Comparison of ENCODE assay signal across 14 cellular contexts in the genomic region with DNA sequence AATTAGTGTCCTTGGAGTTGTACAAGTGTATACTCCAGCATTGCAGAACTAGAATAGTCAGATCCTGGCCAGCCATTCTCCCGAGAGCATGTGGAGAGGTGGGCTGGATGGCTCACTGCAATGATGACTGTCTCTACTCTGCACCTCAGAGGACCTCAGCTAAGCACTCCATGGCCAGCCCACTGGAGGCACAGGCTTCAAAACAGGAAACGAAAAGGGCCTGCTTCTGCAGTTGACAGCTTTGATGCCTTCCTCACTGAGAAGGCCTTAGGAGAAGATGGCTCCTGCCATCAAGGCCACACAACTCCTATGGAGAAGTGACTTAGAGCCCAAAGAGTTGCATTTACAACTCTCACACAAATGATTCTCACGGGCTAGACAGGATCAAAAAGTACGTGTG. TPM values are rescaled to one million over a fixed set of nuclear protein-coding genes. Genes with fewer than 3 reads are reported as not detected.
DNase-seq lines count a peak whose midpoint lies in the region; TF ChIP-seq lines count a peak whose summit lies in the region.
"Had no signal": no experiment of that assay in that cellular context is flagged by ENCODE, and none has a peak within 500 bp of the region (broad histone marks: within the 10 kb centered on the region; RNA-seq: fewer than 3 reads in every experiment).

No MANE protein-coding gene starts in this region.

- H3K4me3 ChIP-seq in BLaER1 (no peak overlapping the region), GM12865 (ENCODE audit: low read depth, low read length) (no peak overlapping the region), esophagus (ENCODE audit: low read depth in 1 of 2, low read length in 2 of 2) (no peak overlapping the region)
- H3K4me3 ChIP-seq: stomach had no signal

- H3K27ac ChIP-seq in BLaER1 (no peak overlapping the region), esophagus (ENCODE audit: low read depth in 2 of 2, low read length in 1 of 2) (peak overlapping the region; percentile 85 to 94)

- peak overlapping the region; percentile 34 for H3K4me2 ChIP-seq in BLaER1

- peak overlapping the region; percentile 74 for H3K27ac Mint-ChIP-seq in T-helper 2 cell treated with Interferon-gamma antibody and Interleukin-4, amounts not matched to agents 5 μg/mL and 100 μg/mL, for 36 hours
- no peak overlapping the region for H3K27ac Mint-ChIP-seq in osteocyte (ENCODE audit: unreplicated experiment)

- no peaks in the 10 kb centered on the region for H3K27me3 Mint-ChIP-seq in T-helper 2 cell treated with Interferon-gamma antibody and Interleukin-4, amounts not matched to agents 5 μg/mL and 100 μg/mL, for 36 hours (ENCODE audit: low read depth)
- no peaks in the 10 kb centered on the region for H3K27me3 Mint-ChIP-seq in osteocyte (ENCODE audit: unreplicated experiment)

- H3K9ac ChIP-seq in BLaER1: no peak overlapping the region

- H3K4me1 Mint-ChIP-seq in T-helper 2 cell treated with Interferon-gamma antibody and Interleukin-4, amounts not matched to agents 5 μg/mL and 100 μg/mL, for 36 hours (ENCODE audit: low read depth): peaks cover 22% of the 10 kb centered on the region
- H3K4me1 Mint-ChIP-seq in osteocyte (ENCODE audit: unreplicated experiment): peaks cover 18% of the 10 kb centered on the region

- TF ChIP-seq CTCF in GM12865 (IDR thresholded peaks at IDR 0.05; ENCODE audit: insufficient read depth, low read depth, low read length, missing control alignments): no peak
- TF ChIP-seq CTCF in osteocyte (IDR thresholded peaks at IDR 0.05): no peak

- 78 to 81% methylated on average over 4 of the region's 4 CpGs for WGBS in esophagus, 2 donors

- H3K9me3 ChIP-seq in BLaER1: peaks cover 11% of the 10 kb centered on the region
- no peaks in the 10 kb centered on the region for H3K9me3 ChIP-seq in esophagus (ENCODE audit: control insufficient read depth in 2 of 2, insufficient read depth in 1 of 2, low read depth in 1 of 2, low read length in 1 of 2)
- H3K9me3 ChIP-seq: BE2C, stomach had no signal

- H3K36me3 Mint-ChIP-seq in T-helper 2 cell treated with Interferon-gamma antibody and Interleukin-4, amounts not matched to agents 5 μg/mL and 100 μg/mL, for 36 hours (ENCODE audit: low read depth): no peaks in the 10 kb centered on the region
- no peaks in the 10 kb centered on the region for H3K36me3 Mint-ChIP-seq in osteocyte (ENCODE audit: unreplicated experiment)

- no peaks in the 10 kb centered on the region for H4K20me1 ChIP-seq in BLaER1

- peak; percentile 64 for DNase-seq in GM12865 (ENCODE audit: low read depth)
- no peak for DNase-seq in T-helper 2 cell treated with Interferon-gamma antibody and Interleukin-4, amounts not matched to agents 5 μg/mL and 100 μg/mL, for 36 hours (ENCODE audit: low spot score)
- DNase-seq in T-helper 9 cell: no peak
- DNase-seq in osteocyte (ENCODE audit: extremely low spot score, unreplicated experiment): no peak
- DNase-seq in NCI-H748 treated with DMSO at 0.1 percent for 48 hours (lab: John Stamatoyannopoulos, UW): no peak
- DNase-seq in cerebellar nuclear complex (lab: John Stamatoyannopoulos, UW): no peak
- DNase-seq: BE2C; IMR-90; NCI-H1694 treated with DMSO at 0.1 percent for 48 hours; NCI-H774; stimulated activated CD4-positive, alpha-beta T cell treated with anti-CD3 and anti-CD28 coated beads, Interleukin-2, amount 100 ng/mL, for 48 hours; stomach had no signal

- H3K36me3 ChIP-seq in BLaER1 (no peaks in the 10 kb centered on the region), esophagus (ENCODE audit: control insufficient read depth in 2 of 2, insufficient read depth in 2 of 2, low read length in 1 of 2) (no peaks in the 10 kb centered on the region)
- H3K36me3 ChIP-seq: BE2C, stomach had no signal

- H3K4me3 Mint-ChIP-seq in T-helper 2 cell treated with Interferon-gamma antibody and Interleukin-4, amounts not matched to agents 5 μg/mL and 100 μg/mL, for 36 hours: no peak overlapping the region
- no peak overlapping the region for H3K4me3 Mint-ChIP-seq in osteocyte (ENCODE audit: unreplicated experiment)

- H3K27me3 ChIP-seq in BLaER1: no peaks in the 10 kb centered on the region
- H3K27me3 ChIP-seq in esophagus (ENCODE audit: control insufficient read depth in 1 of 2, insufficient read depth in 2 of 2, low read length in 2 of 2): no peaks in the 10 kb centered on the region
- H3K27me3 ChIP-seq: BE2C, stomach had no signal

- peaks cover 30% of the 10 kb centered on the region for H3K4me1 ChIP-seq in BLaER1
- H3K4me1 ChIP-seq in esophagus (ENCODE audit: control insufficient read depth in 2 of 2, insufficient read depth in 2 of 2, low read length in 1 of 2): no peaks in the 10 kb centered on the region

- peaks cover 4% of the 10 kb centered on the region for H3K9me3 Mint-ChIP-seq in T-helper 2 cell treated with Interferon-gamma antibody and Interleukin-4, amounts not matched to agents 5 μg/mL and 100 μg/mL, for 36 hours
- H3K9me3 Mint-ChIP-seq in osteocyte (ENCODE audit: unreplicated experiment): no peaks in the 10 kb centered on the region

RNA-seq across cellular contexts. Expression of gene POLD4, which starts 9.1 kb away (rescaled TPM):
- 100 to 1,000 TPM; 112 to 114 TPM for polyA plus RNA-seq in esophagus
- 53.2 and 64.0 TPM in 2 replicates for total RNA-seq in osteocyte

RNA-seq across cellular contexts. Expression of gene CLCF1, which starts 29.1 kb away (rescaled TPM):
- 1 to 10 TPM; 1.4 to 2.2 TPM for polyA plus RNA-seq in esophagus
- total RNA-seq in osteocyte: 7.2 and 7.8 TPM in 2 replicates

RNA-seq across cellular contexts. Expression of gene SSH3, which starts 40.9 kb away (rescaled TPM):
- 10 to 100 TPM; 38.6 to 55.6 TPM for polyA plus RNA-seq in esophagus
- total RNA-seq in osteocyte: 28.5 and 28.6 TPM in 2 replicates

RNA-seq across cellular contexts. Expression of gene RAD9A, which starts 47.5 kb away (rescaled TPM):
- 10 to 100 TPM; 17.5 to 26.2 TPM for polyA plus RNA-seq in esophagus
- total RNA-seq in osteocyte: 18.5 TPM in 2 replicates

RNA-seq across cellular contexts. Expression of gene ANKRD13D, which starts 55.2 kb away (rescaled TPM):
- polyA plus RNA-seq in esophagus: 10 to 100 TPM; 36.8 to 87.3 TPM
- 54.3 and 56.2 TPM in 2 replicates for total RNA-seq in osteocyte
